Comparison of ENCODE assay signal across 6 cellular contexts in genomic region chr7:159123294-159123693, GRCh38. TPM values are rescaled to one million over a fixed set of nuclear protein-coding genes. Genes with fewer than 3 reads are reported as not detected.
"Had no signal": no experiment of that assay in that cellular context is flagged by ENCODE, and none has a peak within 500 bp of the region (broad histone marks: within the 10 kb centered on the region; RNA-seq: fewer than 3 reads in every experiment).

No MANE protein-coding gene starts in this region.

RNA-seq across cellular contexts. Expression of gene VIPR2, which starts 21.4 kb away (rescaled TPM):
- total RNA-seq: kidney epithelial cell, lung microvascular endothelial cell, mammary epithelial cell, myocyte had no signal
- polyA plus RNA-seq: keratinocyte; mammary epithelial cell; naive thymus-derived CD4-positive, alpha-beta T cell had no signal
